14 cellular contexts compared by ENCODE assay signal in the genomic region with DNA sequence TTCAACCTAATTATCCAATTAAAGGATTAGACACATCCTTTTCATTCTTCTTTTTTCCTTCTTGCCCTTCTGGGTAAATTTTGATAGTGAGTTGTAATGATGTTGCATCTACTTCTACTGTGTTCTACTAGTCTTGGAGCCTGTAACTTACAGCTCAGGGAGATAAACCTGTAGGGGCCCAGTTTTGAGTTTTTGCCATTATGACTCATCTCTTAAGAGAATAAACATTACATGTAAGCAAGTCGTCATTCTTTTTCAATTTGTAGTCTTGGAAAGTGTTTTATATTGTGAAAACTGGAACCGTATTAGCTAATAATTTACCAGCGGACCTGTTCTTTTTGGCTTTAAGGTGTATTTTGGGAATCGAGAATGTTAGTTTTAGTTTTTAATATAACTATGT.
DNase-seq lines count a peak whose midpoint lies in the region; ATAC-seq, FAIRE-seq and TF ChIP-seq lines count a peak whose summit lies in the region.
"Had no signal": no experiment of that assay in that cellular context is flagged by ENCODE, and none has a peak within 500 bp of the region (broad histone marks: within the 10 kb centered on the region; RNA-seq: fewer than 3 reads in every experiment).

No MANE protein-coding gene starts in this region.

- H3K27ac Mint-ChIP-seq in natural killer cell: no peak overlapping the region

- no peak overlapping the region for H3K9ac ChIP-seq in GM12878 (ENCODE audit: control insufficient read depth, insufficient read depth, low read length)

- H3K27me3 Mint-ChIP-seq in natural killer cell (ENCODE audit: low read depth in 2 of 2): no peaks in the 10 kb centered on the region

- H3K36me3 ChIP-seq in GM12878 (ENCODE audit: control insufficient read depth in 2 of 2, insufficient read depth in 2 of 2, low read length in 1 of 2): no peaks in the 10 kb centered on the region
- H3K36me3 ChIP-seq: adrenal gland, sigmoid colon had no signal

- H3K4me3 ChIP-seq in GM12878: no peak overlapping the region
- H3K4me3 ChIP-seq: adrenal gland, sigmoid colon had no signal

- CTCF ChIA-PET in GM12878 (lab: Yijun Ruan, JAX): no interaction called here

- H3K9me3 ChIP-seq in GM12878 (replicated peaks; ENCODE audit: control insufficient read depth, insufficient read depth, low read length): no peaks in the 10 kb centered on the region
- H3K9me3 ChIP-seq: adrenal gland, sigmoid colon had no signal

- 0 out of 4 replicates have a peak, but pooled peaks of 1 of the 2 experiments have one; percentile 12 for TF ChIP-seq EP300 in GM12878 (IDR thresholded peaks at IDR 0.05; ENCODE audit: borderline replicate concordance in 1 of 2, control insufficient read depth in 1 of 2, low read depth in 2 of 2, low read length in 2 of 2)

- no peak for TF ChIP-seq POLR2A in GM12878 (IDR thresholded peaks at IDR 0.05; ENCODE audit: low read depth, low read length)

- peak; percentile 23 for DNase-seq in Daoy (ENCODE audit: low read depth)
- peak; percentile 69 for DNase-seq in NCI-H226
- no peak for DNase-seq in GM12878 (ENCODE audit: low read depth, low spot score)
- peak; percentile 83 for DNase-seq in iris pigment epithelial cell (ENCODE audit: low read depth)
- no peak for DNase-seq in natural killer cell
- no peak for DNase-seq in activated CD8-positive, alpha-beta memory T cell treated with anti-CD3 and anti-CD28 coated beads for 24 hours
- no peak for DNase-seq in stimulated activated CD4-positive, alpha-beta T cell treated with anti-CD3 and anti-CD28 coated beads, Interleukin-2, amount 100 ng/mL, for 48 hours
- DNase-seq in DMS153 treated with DMSO at 0.1 percent for 48 hours (lab: John Stamatoyannopoulos, UW; ENCODE audit: unreplicated experiment): no peak
- DNase-seq: activated T-cell treated with anti-CD3 and anti-CD28 coated beads for 4 hours; adrenal gland; effector CD4-positive, alpha-beta T cell; sigmoid colon had no signal

- H2AFZ ChIP-seq in GM12878 (ENCODE audit: control insufficient read depth, low read depth, low read length): no peak overlapping the region

- H4K20me1 ChIP-seq in GM12878 (ENCODE audit: control insufficient read depth, insufficient read depth): no peaks in the 10 kb centered on the region

- H3K79me2 ChIP-seq in GM12878 (ENCODE audit: control insufficient read depth, insufficient read depth, low read length): no peaks in the 10 kb centered on the region

- no peak overlapping the region for H3K27ac ChIP-seq in GM12878 (ENCODE audit: control insufficient read depth, insufficient read depth)
- H3K27ac ChIP-seq: adrenal gland, sigmoid colon had no signal

- no peak overlapping the region for H3K4me2 ChIP-seq in GM12878 (ENCODE audit: control insufficient read depth, insufficient read depth)

- no peaks in the 10 kb centered on the region for H3K27me3 ChIP-seq in GM12878 (replicated peaks in 1 of 2; ENCODE audit: control insufficient read depth in 2 of 2, insufficient read depth in 2 of 2, low read length in 1 of 2)
- H3K27me3 ChIP-seq: adrenal gland, sigmoid colon had no signal

- no peaks in the 10 kb centered on the region for H3K36me3 Mint-ChIP-seq in natural killer cell

- no TSS peak for BruUV-seq in GM12878 (replicated peaks; lab: Mats Ljungman, UMichigan)

- FAIRE-seq in GM12878 (lab: Jason Lieb, UNC): no peak
- FAIRE-seq: HTR-8/SVneo had no signal

- SMC1A ChIA-PET in GM12878 (lab: Charles Lee; ENCODE audit: uncharacterized antibody, unreplicated experiment): interaction anchor here (1.0 to 5.8 kb wide), 9 partner anchors 13 to 147 kb away, joined by 3 to 28 read pairs (median 4); no protein-coding TSS in a partner anchor

- no peak overlapping the region for H3K4me3 Mint-ChIP-seq in natural killer cell

- H3K9me3 Mint-ChIP-seq in natural killer cell: no peaks in the 10 kb centered on the region

- H3K4me1 Mint-ChIP-seq in natural killer cell: no peaks in the 10 kb centered on the region

- WGBS in GM12878 (ENCODE audit: insufficient coverage, insufficient replicate concordance, low lambda C conversion rate, missing lambda C conversion rate): 73% methylated on average over 4 of the region's 4 CpGs

- POLR2A ChIA-PET in GM12878 (lab: Charles Lee): interaction anchor here (0.6 kb wide), 1 partner anchor 11 kb away, joined by 3 read pairs; no protein-coding TSS in a partner anchor

- TF ChIP-seq CTCF in GM12878 (IDR thresholded peaks at IDR 0.05 in 2 of 3, conservative IDR thresholded peaks at IDR 0.05 in 1 of 3; ENCODE audit: control insufficient read depth in 2 of 3, extremely low read depth in 1 of 3, insufficient read depth in 1 of 3, low read depth in 3 of 3, low read length in 3 of 3) (no peak), natural killer cell (IDR thresholded peaks at IDR 0.05) (no peak)

- peak; percentile 87 for ATAC-seq in GM12878
- ATAC-seq in natural killer cell: no peak
- ATAC-seq: activated CD4-positive, CD25-positive, alpha-beta regulatory T cell treated with anti-CD3 and anti-CD28 coated beads, Interleukin-2, amount 50 U/mL, for 24 hours had no signal

- intact Hi-C loops in GM12878 (cut with micrococcal nuclease; ENCODE audit: unreplicated experiment) (no loop called here), natural killer cell (cut with micrococcal nuclease) (no loop called here)

- TF ChIP-seq RAD21 in GM12878 (IDR thresholded peaks at IDR 0.05; ENCODE audit: insufficient read depth, low read depth, low read length): no peak

- in situ Hi-C loops in GM12878 (cut with MboI): no loop called here

- RAD21 ChIA-PET in GM12878 (lab: Charles Lee; ENCODE audit: unreplicated experiment): interaction anchor here (0.9 to 4.1 kb wide), 9 partner anchors 13 to 382 kb away, joined by 3 to 22 read pairs (median 4); no protein-coding TSS in a partner anchor

- H3K4me1 ChIP-seq in GM12878 (ENCODE audit: control insufficient read depth, insufficient read depth, low read length): peaks cover 5% of the 10 kb centered on the region

TF ChIP-seq in GM12878, 131 proteins besides CTCF, POLR2A, EP300 and RAD21:
- TF ChIP-seq CREM (IDR thresholded peaks at IDR 0.05; ENCODE audit: low read depth) (0 out of 2 replicates have a peak, but pooled peaks have one; percentile 17), TCF7 (IDR thresholded peaks at IDR 0.05; ENCODE audit: borderline replicate concordance) (0 out of 2 replicates have a peak, but pooled peaks have one; percentile 9), GATAD2B (conservative IDR thresholded peaks at IDR 0.05; ENCODE audit: low read depth) (no peak), TAF1 (IDR thresholded peaks at IDR 0.05; ENCODE audit: borderline replicate concordance, low read depth, low read length) (no peak), ATF7 (IDR thresholded peaks at IDR 0.05; ENCODE audit: low read depth) (peak; percentile 84), IKZF2 (IDR thresholded peaks at IDR 0.05) (peak in 1 of 2 experiments; percentile 32; a peak in 2 of 4 replicates), SREBF2 (IDR thresholded peaks at IDR 0.05; ENCODE audit: low read length) (no peak), USF2 (IDR thresholded peaks at IDR 0.05; ENCODE audit: borderline replicate concordance, low read depth, low read length) (no peak), NFIC (IDR thresholded peaks at IDR 0.05; ENCODE audit: low read depth, low read length) (peak; percentile 46; the same call in 1 of the 2 replicates), SUZ12 (IDR thresholded peaks at IDR 0.05; ENCODE audit: unreplicated experiment) (no peak), MEF2B (IDR thresholded peaks at IDR 0.05; ENCODE audit: partially characterized antibody, poor library complexity, severe bottlenecking) (peak; percentile 80), MEF2A (IDR thresholded peaks at IDR 0.05; ENCODE audit: insufficient read depth, low read depth, low read length) (0 out of 2 replicates have a peak, but pooled peaks have one; percentile 48), ZNF217 (IDR thresholded peaks at IDR 0.05) (0 out of 2 replicates have a peak, but pooled peaks have one; percentile 16), MTA2 (IDR thresholded peaks at IDR 0.05; ENCODE audit: low read depth) (0 out of 2 replicates have a peak, but pooled peaks have one; percentile 34), JUNB (IDR thresholded peaks at IDR 0.05) (peak; percentile 85)

Comparison
In these comparisons a context has a peak if more than half of its experiments do, and no peak if none do; other contexts are left out.
1. DNase-seq: peak in Daoy (single experiment), NCI-H226 (single experiment) and iris pigment epithelial cell (single experiment); none in GM12878 (single experiment), natural killer cell (single experiment), activated CD8-positive, alpha-beta memory T cell treated with anti-CD3 and anti-CD28 coated beads for 24 hours (single experiment), stimulated activated CD4-positive, alpha-beta T cell treated with anti-CD3 and anti-CD28 coated beads, Interleukin-2, amount 100 ng/mL, for 48 hours (0 of 2) and DMS153 treated with DMSO at 0.1 percent for 48 hours (single experiment).